ENCODE assay signal across 23 cellular contexts in the genomic region with DNA sequence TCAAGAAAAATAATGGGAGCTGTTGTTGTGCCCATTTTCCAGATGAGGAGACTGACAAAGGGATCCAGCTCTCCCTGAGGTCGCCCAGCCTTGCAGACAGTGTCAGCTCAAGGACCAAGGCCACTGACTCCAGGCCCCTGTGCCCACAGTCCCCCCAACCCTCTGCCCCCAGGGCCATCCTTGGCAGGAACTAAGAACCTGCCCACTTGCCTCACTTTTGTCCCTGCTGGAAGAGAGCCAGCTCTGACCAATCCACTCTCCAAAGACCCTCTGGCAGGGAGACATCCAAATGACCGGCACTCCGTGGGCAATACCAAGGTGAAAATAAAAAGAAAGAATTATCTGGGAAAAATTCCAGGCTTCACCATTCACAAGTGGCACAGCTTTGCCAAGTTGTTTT.
"Had no signal": no experiment of that assay in that cellular context is flagged by ENCODE, and none has a peak within 500 bp of the region (broad histone marks: within the 10 kb centered on the region; RNA-seq: fewer than 3 reads in every experiment).

No MANE protein-coding gene starts in this region.

- H3K36me3 ChIP-seq: breast epithelium, colonic mucosa, gastroesophageal sphincter, ovary had no signal

- H3K4me2 ChIP-seq: SK-N-SH had no signal

- H3K9me3 ChIP-seq: breast epithelium, colonic mucosa, gastroesophageal sphincter, ovary, psoas muscle, SK-N-SH had no signal

- H3K9ac ChIP-seq: SK-N-SH had no signal

- H3K4me1 ChIP-seq: breast epithelium, colonic mucosa, gastroesophageal sphincter, psoas muscle had no signal

- H3K4me3 Mint-ChIP-seq: activated CD4-positive, alpha-beta memory T cell treated with anti-CD3 and anti-CD28 coated beads for 36 hours; activated naive CD8-positive, alpha-beta T cell treated with anti-CD3 and anti-CD28 coated beads, Interleukin-2, amount 10 ng/mL, durations not matched to agents 7 days and 5 days; mesothelial cell of epicardium; naive thymus-derived CD8-positive, alpha-beta T cell; stimulated activated memory B cell treated with anti-CD40 and anti-IgM and Interleukin-4, amounts not matched to agents 10 μg/mL and 1 μg/mL and 100 μg/mL, for 72 hours; type B pancreatic cell had no signal

- H3K27me3 Mint-ChIP-seq: activated CD4-positive, alpha-beta memory T cell treated with anti-CD3 and anti-CD28 coated beads for 36 hours; activated naive CD8-positive, alpha-beta T cell treated with anti-CD3 and anti-CD28 coated beads, Interleukin-2, amount 10 ng/mL, durations not matched to agents 7 days and 5 days; stimulated activated memory B cell treated with anti-CD40 and anti-IgM and Interleukin-4, amounts not matched to agents 10 μg/mL and 1 μg/mL and 100 μg/mL, for 72 hours; type B pancreatic cell had no signal

- DNase-seq: activated CD4-positive, alpha-beta memory T cell treated with anti-CD3 and anti-CD28 coated beads for 36 hours; activated CD4-positive, alpha-beta T cell treated with anti-CD3 and anti-CD28 coated beads for 48 hours; activated naive CD4-positive, alpha-beta T cell; activated naive CD8-positive, alpha-beta T cell treated with anti-CD3 and anti-CD28 coated beads, Interleukin-2, amount 10 ng/mL, durations not matched to agents 7 days and 5 days; activated T-cell treated with anti-CD3 and anti-CD28 coated beads, Interleukin-2, amount 50 U/mL, for 1 hour; amniotic stem cell; colonic mucosa; hypothalamus; left colon; naive thymus-derived CD8-positive, alpha-beta T cell; SK-N-SH; small intestine; stimulated activated CD4-positive, alpha-beta T cell treated with anti-CD3 and anti-CD28 coated beads, Interleukin-15, amount 100 ng/mL, for 24 hours; T-helper 2 cell had no signal

- H3K9me3 Mint-ChIP-seq: activated CD4-positive, alpha-beta memory T cell treated with anti-CD3 and anti-CD28 coated beads for 36 hours; activated naive CD8-positive, alpha-beta T cell treated with anti-CD3 and anti-CD28 coated beads, Interleukin-2, amount 10 ng/mL, durations not matched to agents 7 days and 5 days; mesothelial cell of epicardium; naive thymus-derived CD8-positive, alpha-beta T cell; stimulated activated memory B cell treated with anti-CD40 and anti-IgM and Interleukin-4, amounts not matched to agents 10 μg/mL and 1 μg/mL and 100 μg/mL, for 72 hours; type B pancreatic cell had no signal

- H3K4me3 ChIP-seq: breast epithelium, colonic mucosa, gastroesophageal sphincter, lung, ovary, psoas muscle had no signal

- H3K4me1 Mint-ChIP-seq: activated naive CD8-positive, alpha-beta T cell treated with anti-CD3 and anti-CD28 coated beads, Interleukin-2, amount 10 ng/mL, durations not matched to agents 7 days and 5 days; mesothelial cell of epicardium; naive thymus-derived CD8-positive, alpha-beta T cell; stimulated activated memory B cell treated with anti-CD40 and anti-IgM and Interleukin-4, amounts not matched to agents 10 μg/mL and 1 μg/mL and 100 μg/mL, for 72 hours had no signal

- H3K36me3 Mint-ChIP-seq: activated CD4-positive, alpha-beta memory T cell treated with anti-CD3 and anti-CD28 coated beads for 36 hours; activated naive CD8-positive, alpha-beta T cell treated with anti-CD3 and anti-CD28 coated beads, Interleukin-2, amount 10 ng/mL, durations not matched to agents 7 days and 5 days; mesothelial cell of epicardium; naive thymus-derived CD8-positive, alpha-beta T cell; stimulated activated memory B cell treated with anti-CD40 and anti-IgM and Interleukin-4, amounts not matched to agents 10 μg/mL and 1 μg/mL and 100 μg/mL, for 72 hours; type B pancreatic cell had no signal

- H3K27me3 ChIP-seq: breast epithelium, colonic mucosa, ovary had no signal

- H3K27ac Mint-ChIP-seq: activated CD4-positive, alpha-beta memory T cell treated with anti-CD3 and anti-CD28 coated beads for 36 hours; activated naive CD8-positive, alpha-beta T cell treated with anti-CD3 and anti-CD28 coated beads, Interleukin-2, amount 10 ng/mL, durations not matched to agents 7 days and 5 days; mesothelial cell of epicardium; naive thymus-derived CD8-positive, alpha-beta T cell; stimulated activated memory B cell treated with anti-CD40 and anti-IgM and Interleukin-4, amounts not matched to agents 10 μg/mL and 1 μg/mL and 100 μg/mL, for 72 hours; type B pancreatic cell had no signal

- H3K27ac ChIP-seq: breast epithelium, colonic mucosa, epithelial cell of prostate, gastroesophageal sphincter, ovary, psoas muscle had no signal
